ENCODE assay signal across 21 cellular contexts in the genomic region with DNA sequence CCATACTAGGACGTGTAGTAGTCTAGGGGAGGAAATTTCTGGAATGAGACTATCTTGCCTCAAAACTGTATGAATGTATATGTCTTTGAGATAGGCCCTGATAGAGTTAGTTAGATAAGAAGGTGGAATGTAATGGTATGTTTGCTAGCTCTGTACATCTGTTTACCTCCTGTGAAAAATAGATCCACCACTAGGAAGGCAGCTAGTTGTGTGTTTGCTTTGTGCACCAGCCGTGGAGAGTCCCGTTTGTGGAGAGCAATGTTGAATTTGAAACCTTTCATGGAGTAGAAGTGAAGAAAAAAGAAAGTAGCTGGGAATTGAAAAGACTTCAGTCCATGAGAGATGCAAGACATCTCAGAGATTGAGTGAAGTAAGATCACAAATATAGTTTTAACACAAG. TPM values are rescaled to one million over a fixed set of nuclear protein-coding genes. Genes with fewer than 3 reads are reported as not detected.
"Had no signal": no experiment of that assay in that cellular context is flagged by ENCODE, and none has a peak within 500 bp of the region (broad histone marks: within the 10 kb centered on the region; RNA-seq: fewer than 3 reads in every experiment).

No MANE protein-coding gene starts in this region.

- H3K27ac Mint-ChIP-seq: activated CD4-positive, alpha-beta T cell treated with anti-CD3 and anti-CD28 coated beads for 36 hours; activated naive CD4-positive, alpha-beta T cell treated with anti-CD3 and anti-CD28 coated beads for 36 hours; activated naive CD8-positive, alpha-beta T cell treated with anti-CD3 and anti-CD28 coated beads, Interleukin-2, amount 10 ng/mL, durations not matched to agents 7 days and 5 days; activated T-cell treated with anti-CD3 and anti-CD28 coated beads, Interleukin-2, amount 50 U/mL, for 72 hours; effector memory CD8-positive, alpha-beta T cell; stimulated activated memory B cell treated with anti-CD40 and anti-IgM and Interleukin-4, amounts not matched to agents 10 μg/mL and 1 μg/mL and 100 μg/mL, for 72 hours; WTC11 had no signal

- DNase-seq: activated CD4-positive, alpha-beta T cell treated with anti-CD3 and anti-CD28 coated beads for 36 hours; activated CD4-positive, alpha-beta T cell treated with anti-CD3 and anti-CD28 coated beads, Interleukin-2, amount 50 U/mL, for 4 hours; activated effector memory CD4-positive, alpha-beta T cell treated with Interleukin-2 at 50 U/mL for 16 hours; activated naive CD4-positive, alpha-beta T cell treated with anti-CD3 and anti-CD28 coated beads for 36 hours; activated naive CD8-positive, alpha-beta T cell treated with anti-CD3 and anti-CD28 coated beads, Interleukin-2, amount 10 ng/mL, durations not matched to agents 7 days and 5 days; activated T-cell treated with anti-CD3 and anti-CD28 coated beads, Interleukin-2, amount 50 U/mL, for 72 hours; amniotic stem cell; colonic mucosa; dorsolateral prefrontal cortex; effector memory CD8-positive, alpha-beta T cell; gastrocnemius medialis; hypothalamus; nucleus accumbens; sigmoid colon; stimulated activated CD4-positive, alpha-beta T cell treated with anti-CD3 and anti-CD28 coated beads, Interleukin-15, amount 100 ng/mL, for 24 hours; T-helper 9 cell; upper lobe of right lung had no signal

- H3K36me3 Mint-ChIP-seq: activated naive CD8-positive, alpha-beta T cell treated with anti-CD3 and anti-CD28 coated beads, Interleukin-2, amount 10 ng/mL, durations not matched to agents 7 days and 5 days; stimulated activated memory B cell treated with anti-CD40 and anti-IgM and Interleukin-4, amounts not matched to agents 10 μg/mL and 1 μg/mL and 100 μg/mL, for 72 hours; WTC11 had no signal

- H3K4me3 Mint-ChIP-seq: activated CD4-positive, alpha-beta T cell treated with anti-CD3 and anti-CD28 coated beads for 36 hours; activated naive CD4-positive, alpha-beta T cell treated with anti-CD3 and anti-CD28 coated beads for 36 hours; activated naive CD8-positive, alpha-beta T cell treated with anti-CD3 and anti-CD28 coated beads, Interleukin-2, amount 10 ng/mL, durations not matched to agents 7 days and 5 days; activated T-cell treated with anti-CD3 and anti-CD28 coated beads, Interleukin-2, amount 50 U/mL, for 72 hours; effector memory CD8-positive, alpha-beta T cell; stimulated activated memory B cell treated with anti-CD40 and anti-IgM and Interleukin-4, amounts not matched to agents 10 μg/mL and 1 μg/mL and 100 μg/mL, for 72 hours; WTC11 had no signal

- H3K27me3 Mint-ChIP-seq: activated CD4-positive, alpha-beta T cell treated with anti-CD3 and anti-CD28 coated beads for 36 hours; activated naive CD8-positive, alpha-beta T cell treated with anti-CD3 and anti-CD28 coated beads, Interleukin-2, amount 10 ng/mL, durations not matched to agents 7 days and 5 days; effector memory CD8-positive, alpha-beta T cell; stimulated activated memory B cell treated with anti-CD40 and anti-IgM and Interleukin-4, amounts not matched to agents 10 μg/mL and 1 μg/mL and 100 μg/mL, for 72 hours had no signal

- ATAC-seq: activated CD4-positive, alpha-beta T cell treated with anti-CD3 and anti-CD28 coated beads for 36 hours; activated T-cell treated with anti-CD3 and anti-CD28 coated beads, Interleukin-2, amount 50 U/mL, for 72 hours; effector memory CD8-positive, alpha-beta T cell; esophagus mucosa; gastrocnemius medialis; stimulated activated memory B cell treated with anti-CD40 and anti-IgM and Interleukin-4, amounts not matched to agents 10 μg/mL and 1 μg/mL and 100 μg/mL, for 72 hours; upper lobe of right lung; WTC11 had no signal

- H3K4me1 Mint-ChIP-seq: activated CD4-positive, alpha-beta T cell treated with anti-CD3 and anti-CD28 coated beads for 36 hours; activated naive CD8-positive, alpha-beta T cell treated with anti-CD3 and anti-CD28 coated beads, Interleukin-2, amount 10 ng/mL, durations not matched to agents 7 days and 5 days; stimulated activated memory B cell treated with anti-CD40 and anti-IgM and Interleukin-4, amounts not matched to agents 10 μg/mL and 1 μg/mL and 100 μg/mL, for 72 hours had no signal

- H3K9me3 Mint-ChIP-seq: WTC11 had no signal

RNA-seq across cellular contexts. Expression of gene ASXL3, which starts 25.4 kb away (rescaled TPM):
- total RNA-seq: activated CD4-positive, alpha-beta T cell treated with anti-CD3 and anti-CD28 coated beads for 36 hours; activated naive CD4-positive, alpha-beta T cell treated with anti-CD3 and anti-CD28 coated beads for 36 hours; activated naive CD8-positive, alpha-beta T cell treated with anti-CD3 and anti-CD28 coated beads, Interleukin-2, amount 10 ng/mL, durations not matched to agents 7 days and 5 days; activated T-cell treated with anti-CD3 and anti-CD28 coated beads, Interleukin-2, amount 50 U/mL, for 72 hours; T-helper 1 cell treated with Interleukin-12 subunit alpha and Interleukin-12 subunit beta and Interleukin-4 antibody, amounts not matched to agents 30 ng/mL and 1 ng/mL, for 36 hours had no signal
